In the genomic region with DNA sequence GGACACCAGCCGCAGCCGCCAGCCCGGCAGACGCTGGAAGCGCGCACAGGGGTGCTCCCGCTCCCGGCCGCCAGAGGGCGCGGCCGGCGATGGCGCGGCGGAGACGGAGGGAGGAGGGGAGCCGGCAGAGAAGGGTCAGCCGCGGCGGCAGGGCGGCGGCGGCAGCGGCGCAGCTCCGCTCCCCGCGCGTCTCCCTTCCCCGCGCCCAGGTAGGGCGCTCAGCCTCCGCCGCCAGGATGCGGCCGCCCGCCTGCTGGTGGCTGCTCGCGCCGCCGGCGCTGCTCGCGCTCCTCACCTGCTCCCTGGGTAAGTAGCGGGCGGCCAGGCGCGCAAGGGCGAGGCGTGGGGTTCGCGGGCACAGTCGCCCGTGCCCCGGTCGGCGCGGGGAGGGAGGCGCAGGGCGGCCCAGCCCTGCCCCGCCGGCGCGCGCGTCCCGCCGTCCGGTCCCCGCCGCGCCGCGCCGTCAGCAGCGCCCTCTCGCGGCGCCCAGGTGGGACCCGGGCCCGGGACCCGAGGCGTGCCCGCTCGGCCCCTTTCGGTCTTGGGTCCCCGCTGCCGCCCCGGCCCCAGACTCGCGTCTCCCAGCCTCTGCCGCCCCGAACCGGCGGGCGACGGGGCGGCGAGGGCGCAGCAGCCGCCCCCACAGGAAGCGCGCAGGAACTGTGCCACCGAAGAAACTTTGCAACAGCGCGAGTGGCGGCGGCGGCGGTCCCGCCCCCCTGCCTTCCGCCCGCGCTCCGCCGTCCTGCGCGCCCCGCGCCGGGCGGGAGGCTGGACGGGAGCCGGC, we compare ENCODE assay signal across 1 cellular context.
TF ChIP-seq lines count a peak whose summit lies in the region.

A gene (plus strand): TSS at position 127 of the 787 bp plus-strand sequence. CDS start 110 bp downstream, at position 237.

TF ChIP-seq in HepG2, 621 proteins besides CTCF, POLR2A, EP300 and RAD21 (continued from another document and continues in another):
- TF ChIP-seq, protein P1, sequence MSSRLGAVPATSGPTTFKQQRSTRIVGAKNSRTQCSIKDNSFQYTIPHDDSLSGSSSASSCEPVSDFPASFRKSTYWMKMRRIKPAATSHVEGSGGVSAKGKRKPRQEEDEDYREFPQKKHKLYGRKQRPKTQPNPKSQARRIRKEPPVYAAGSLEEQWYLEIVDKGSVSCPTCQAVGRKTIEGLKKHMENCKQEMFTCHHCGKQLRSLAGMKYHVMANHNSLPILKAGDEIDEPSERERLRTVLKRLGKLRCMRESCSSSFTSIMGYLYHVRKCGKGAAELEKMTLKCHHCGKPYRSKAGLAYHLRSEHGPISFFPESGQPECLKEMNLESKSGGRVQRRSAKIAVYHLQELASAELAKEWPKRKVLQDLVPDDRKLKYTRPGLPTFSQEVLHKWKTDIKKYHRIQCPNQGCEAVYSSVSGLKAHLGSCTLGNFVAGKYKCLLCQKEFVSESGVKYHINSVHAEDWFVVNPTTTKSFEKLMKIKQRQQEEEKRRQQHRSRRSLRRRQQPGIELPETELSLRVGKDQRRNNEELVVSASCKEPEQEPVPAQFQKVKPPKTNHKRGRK (CRISPR knock-in tag; IDR thresholded peaks at IDR 0.05) = no peak
- TF ChIP-seq, protein P2, sequence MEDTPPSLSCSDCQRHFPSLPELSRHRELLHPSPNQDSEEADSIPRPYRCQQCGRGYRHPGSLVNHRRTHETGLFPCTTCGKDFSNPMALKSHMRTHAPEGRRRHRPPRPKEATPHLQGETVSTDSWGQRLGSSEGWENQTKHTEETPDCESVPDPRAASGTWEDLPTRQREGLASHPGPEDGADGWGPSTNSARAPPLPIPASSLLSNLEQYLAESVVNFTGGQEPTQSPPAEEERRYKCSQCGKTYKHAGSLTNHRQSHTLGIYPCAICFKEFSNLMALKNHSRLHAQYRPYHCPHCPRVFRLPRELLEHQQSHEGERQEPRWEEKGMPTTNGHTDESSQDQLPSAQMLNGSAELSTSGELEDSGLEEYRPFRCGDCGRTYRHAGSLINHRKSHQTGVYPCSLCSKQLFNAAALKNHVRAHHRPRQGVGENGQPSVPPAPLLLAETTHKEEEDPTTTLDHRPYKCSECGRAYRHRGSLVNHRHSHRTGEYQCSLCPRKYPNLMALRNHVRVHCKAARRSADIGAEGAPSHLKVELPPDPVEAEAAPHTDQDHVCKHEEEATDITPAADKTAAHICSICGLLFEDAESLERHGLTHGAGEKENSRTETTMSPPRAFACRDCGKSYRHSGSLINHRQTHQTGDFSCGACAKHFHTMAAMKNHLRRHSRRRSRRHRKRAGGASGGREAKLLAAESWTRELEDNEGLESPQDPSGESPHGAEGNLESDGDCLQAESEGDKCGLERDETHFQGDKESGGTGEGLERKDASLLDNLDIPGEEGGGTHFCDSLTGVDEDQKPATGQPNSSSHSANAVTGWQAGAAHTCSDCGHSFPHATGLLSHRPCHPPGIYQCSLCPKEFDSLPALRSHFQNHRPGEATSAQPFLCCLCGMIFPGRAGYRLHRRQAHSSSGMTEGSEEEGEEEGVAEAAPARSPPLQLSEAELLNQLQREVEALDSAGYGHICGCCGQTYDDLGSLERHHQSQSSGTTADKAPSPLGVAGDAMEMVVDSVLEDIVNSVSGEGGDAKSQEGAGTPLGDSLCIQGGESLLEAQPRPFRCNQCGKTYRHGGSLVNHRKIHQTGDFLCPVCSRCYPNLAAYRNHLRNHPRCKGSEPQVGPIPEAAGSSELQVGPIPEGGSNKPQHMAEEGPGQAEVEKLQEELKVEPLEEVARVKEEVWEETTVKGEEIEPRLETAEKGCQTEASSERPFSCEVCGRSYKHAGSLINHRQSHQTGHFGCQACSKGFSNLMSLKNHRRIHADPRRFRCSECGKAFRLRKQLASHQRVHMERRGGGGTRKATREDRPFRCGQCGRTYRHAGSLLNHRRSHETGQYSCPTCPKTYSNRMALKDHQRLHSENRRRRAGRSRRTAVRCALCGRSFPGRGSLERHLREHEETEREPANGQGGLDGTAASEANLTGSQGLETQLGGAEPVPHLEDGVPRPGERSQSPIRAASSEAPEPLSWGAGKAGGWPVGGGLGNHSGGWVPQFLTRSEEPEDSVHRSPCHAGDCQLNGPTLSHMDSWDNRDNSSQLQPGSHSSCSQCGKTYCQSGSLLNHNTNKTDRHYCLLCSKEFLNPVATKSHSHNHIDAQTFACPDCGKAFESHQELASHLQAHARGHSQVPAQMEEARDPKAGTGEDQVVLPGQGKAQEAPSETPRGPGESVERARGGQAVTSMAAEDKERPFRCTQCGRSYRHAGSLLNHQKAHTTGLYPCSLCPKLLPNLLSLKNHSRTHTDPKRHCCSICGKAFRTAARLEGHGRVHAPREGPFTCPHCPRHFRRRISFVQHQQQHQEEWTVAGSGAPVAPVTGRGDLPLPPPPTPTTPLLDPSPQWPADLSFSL (CRISPR knock-in tag; IDR thresholded peaks at IDR 0.05) = no peak
- TF ChIP-seq THAP11 (CRISPR knock-in tag; IDR thresholded peaks at IDR 0.05) = peak; percentile 50; the same call in 1 of the 2 replicates
- TF ChIP-seq, protein P3, sequence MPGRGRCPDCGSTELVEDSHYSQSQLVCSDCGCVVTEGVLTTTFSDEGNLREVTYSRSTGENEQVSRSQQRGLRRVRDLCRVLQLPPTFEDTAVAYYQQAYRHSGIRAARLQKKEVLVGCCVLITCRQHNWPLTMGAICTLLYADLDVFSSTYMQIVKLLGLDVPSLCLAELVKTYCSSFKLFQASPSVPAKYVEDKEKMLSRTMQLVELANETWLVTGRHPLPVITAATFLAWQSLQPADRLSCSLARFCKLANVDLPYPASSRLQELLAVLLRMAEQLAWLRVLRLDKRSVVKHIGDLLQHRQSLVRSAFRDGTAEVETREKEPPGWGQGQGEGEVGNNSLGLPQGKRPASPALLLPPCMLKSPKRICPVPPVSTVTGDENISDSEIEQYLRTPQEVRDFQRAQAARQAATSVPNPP (CRISPR knock-in tag; IDR thresholded peaks at IDR 0.05) = no peak
- TF ChIP-seq, protein P4, sequence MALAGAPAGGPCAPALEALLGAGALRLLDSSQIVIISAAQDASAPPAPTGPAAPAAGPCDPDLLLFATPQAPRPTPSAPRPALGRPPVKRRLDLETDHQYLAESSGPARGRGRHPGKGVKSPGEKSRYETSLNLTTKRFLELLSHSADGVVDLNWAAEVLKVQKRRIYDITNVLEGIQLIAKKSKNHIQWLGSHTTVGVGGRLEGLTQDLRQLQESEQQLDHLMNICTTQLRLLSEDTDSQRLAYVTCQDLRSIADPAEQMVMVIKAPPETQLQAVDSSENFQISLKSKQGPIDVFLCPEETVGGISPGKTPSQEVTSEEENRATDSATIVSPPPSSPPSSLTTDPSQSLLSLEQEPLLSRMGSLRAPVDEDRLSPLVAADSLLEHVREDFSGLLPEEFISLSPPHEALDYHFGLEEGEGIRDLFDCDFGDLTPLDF (CRISPR knock-in tag; IDR thresholded peaks at IDR 0.05) = 0 out of 2 replicates have a peak, but pooled peaks have one; percentile 22
- no peak for TF ChIP-seq ARNTL (CRISPR knock-in tag; IDR thresholded peaks at IDR 0.05)
- TF ChIP-seq ZNF790 (CRISPR knock-in tag; IDR thresholded peaks at IDR 0.05; ENCODE audit: borderline replicate concordance) = no peak
- TF ChIP-seq MTF1 (CRISPR knock-in tag; IDR thresholded peaks at IDR 0.05) = no peak
- no peak for TF ChIP-seq ZNF737 (CRISPR knock-in tag; IDR thresholded peaks at IDR 0.05; ENCODE audit: borderline replicate concordance)
- TF ChIP-seq GABPB1 (CRISPR knock-in tag; IDR thresholded peaks at IDR 0.05) = peak; percentile 39
- TF ChIP-seq HDAC2 (CRISPR knock-in tag; IDR thresholded peaks at IDR 0.05) = no peak
- no peak for TF ChIP-seq ZNF160 (CRISPR knock-in tag; IDR thresholded peaks at IDR 0.05)
- no peak for TF ChIP-seq CREM (IDR thresholded peaks at IDR 0.05)
- TF ChIP-seq CREM (CRISPR knock-in tag; IDR thresholded peaks at IDR 0.05) = no peak
- TF ChIP-seq MTA1 (CRISPR knock-in tag; IDR thresholded peaks at IDR 0.05; ENCODE audit: borderline replicate concordance) = no peak
- no peak for TF ChIP-seq DR1 (CRISPR knock-in tag; IDR thresholded peaks at IDR 0.05)
- TF ChIP-seq KDM4B (CRISPR knock-in tag; IDR thresholded peaks at IDR 0.05) = no peak
- TF ChIP-seq, protein P5, sequence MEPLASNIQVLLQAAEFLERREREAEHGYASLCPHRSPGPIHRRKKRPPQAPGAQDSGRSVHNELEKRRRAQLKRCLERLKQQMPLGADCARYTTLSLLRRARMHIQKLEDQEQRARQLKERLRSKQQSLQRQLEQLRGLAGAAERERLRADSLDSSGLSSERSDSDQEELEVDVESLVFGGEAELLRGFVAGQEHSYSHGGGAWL (CRISPR knock-in tag; IDR thresholded peaks at IDR 0.05) = peak; percentile 60; the same call in 1 of the 2 replicates
- TF ChIP-seq ARHGAP35 (CRISPR knock-in tag; IDR thresholded peaks at IDR 0.05; ENCODE audit: borderline replicate concordance) = no peak
- no peak for TF ChIP-seq ZFP37 (CRISPR knock-in tag; IDR thresholded peaks at IDR 0.05; ENCODE audit: borderline replicate concordance)
- no peak for TF ChIP-seq CBX5 (CRISPR knock-in tag; IDR thresholded peaks at IDR 0.05; ENCODE audit: borderline replicate concordance)
- TF ChIP-seq NR2C2 (CRISPR knock-in tag; IDR thresholded peaks at IDR 0.05; ENCODE audit: borderline replicate concordance) = 0 out of 2 replicates have a peak, but pooled peaks have one; percentile 39
- no peak for TF ChIP-seq REXO4 (CRISPR knock-in tag; IDR thresholded peaks at IDR 0.05; ENCODE audit: borderline replicate concordance)
- no peak for TF ChIP-seq ZNF746 (CRISPR knock-in tag; IDR thresholded peaks at IDR 0.05)
- TF ChIP-seq NCOR1 (IDR thresholded peaks at IDR 0.05; ENCODE audit: borderline replicate concordance, low read length) = no peak
- no peak for TF ChIP-seq ZNF317 (CRISPR knock-in tag; IDR thresholded peaks at IDR 0.05)
- TF ChIP-seq, protein P6, sequence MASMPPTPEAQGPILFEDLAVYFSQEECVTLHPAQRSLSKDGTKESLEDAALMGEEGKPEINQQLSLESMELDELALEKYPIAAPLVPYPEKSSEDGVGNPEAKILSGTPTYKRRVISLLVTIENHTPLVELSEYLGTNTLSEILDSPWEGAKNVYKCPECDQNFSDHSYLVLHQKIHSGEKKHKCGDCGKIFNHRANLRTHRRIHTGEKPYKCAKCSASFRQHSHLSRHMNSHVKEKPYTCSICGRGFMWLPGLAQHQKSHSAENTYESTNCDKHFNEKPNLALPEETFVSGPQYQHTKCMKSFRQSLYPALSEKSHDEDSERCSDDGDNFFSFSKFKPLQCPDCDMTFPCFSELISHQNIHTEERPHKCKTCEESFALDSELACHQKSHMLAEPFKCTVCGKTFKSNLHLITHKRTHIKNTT (CRISPR knock-in tag; IDR thresholded peaks at IDR 0.05) = no peak
- TF ChIP-seq, protein P7, sequence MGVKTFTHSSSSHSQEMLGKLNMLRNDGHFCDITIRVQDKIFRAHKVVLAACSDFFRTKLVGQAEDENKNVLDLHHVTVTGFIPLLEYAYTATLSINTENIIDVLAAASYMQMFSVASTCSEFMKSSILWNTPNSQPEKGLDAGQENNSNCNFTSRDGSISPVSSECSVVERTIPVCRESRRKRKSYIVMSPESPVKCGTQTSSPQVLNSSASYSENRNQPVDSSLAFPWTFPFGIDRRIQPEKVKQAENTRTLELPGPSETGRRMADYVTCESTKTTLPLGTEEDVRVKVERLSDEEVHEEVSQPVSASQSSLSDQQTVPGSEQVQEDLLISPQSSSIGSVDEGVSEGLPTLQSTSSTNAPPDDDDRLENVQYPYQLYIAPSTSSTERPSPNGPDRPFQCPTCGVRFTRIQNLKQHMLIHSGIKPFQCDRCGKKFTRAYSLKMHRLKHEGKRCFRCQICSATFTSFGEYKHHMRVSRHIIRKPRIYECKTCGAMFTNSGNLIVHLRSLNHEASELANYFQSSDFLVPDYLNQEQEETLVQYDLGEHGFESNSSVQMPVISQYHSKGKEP (CRISPR knock-in tag; IDR thresholded peaks at IDR 0.05) = no peak
- no peak for TF ChIP-seq ZNF383 (CRISPR knock-in tag; IDR thresholded peaks at IDR 0.05; ENCODE audit: borderline replicate concordance)
- TF ChIP-seq ZNF343 (CRISPR knock-in tag; IDR thresholded peaks at IDR 0.05) = no peak
- no peak for TF ChIP-seq PHF5A (CRISPR knock-in tag; IDR thresholded peaks at IDR 0.05; ENCODE audit: low read depth, unreplicated experiment)
- TF ChIP-seq CEBPG (CRISPR knock-in tag; IDR thresholded peaks at IDR 0.05) = no peak
- TF ChIP-seq NFKBIZ (CRISPR knock-in tag; IDR thresholded peaks at IDR 0.05) = no peak
- TF ChIP-seq ZNF326 (CRISPR knock-in tag; IDR thresholded peaks at IDR 0.05; ENCODE audit: borderline replicate concordance) = no peak
- TF ChIP-seq ZNF549 (CRISPR knock-in tag; IDR thresholded peaks at IDR 0.05) = no peak
- no peak for TF ChIP-seq ZZZ3 (CRISPR knock-in tag; IDR thresholded peaks at IDR 0.05; ENCODE audit: borderline replicate concordance)
- TF ChIP-seq, protein P8, sequence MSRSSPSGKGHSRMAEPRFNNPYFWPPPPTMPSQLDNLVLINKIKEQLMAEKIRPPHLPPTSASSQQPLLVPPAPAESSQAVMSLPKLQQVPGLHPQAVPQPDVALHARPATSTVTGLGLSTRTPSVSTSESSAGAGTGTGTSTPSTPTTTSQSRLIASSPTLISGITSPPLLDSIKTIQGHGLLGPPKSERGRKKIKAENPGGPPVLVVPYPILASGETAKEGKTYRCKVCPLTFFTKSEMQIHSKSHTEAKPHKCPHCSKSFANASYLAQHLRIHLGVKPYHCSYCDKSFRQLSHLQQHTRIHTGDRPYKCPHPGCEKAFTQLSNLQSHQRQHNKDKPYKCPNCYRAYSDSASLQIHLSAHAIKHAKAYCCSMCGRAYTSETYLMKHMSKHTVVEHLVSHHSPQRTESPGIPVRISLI (CRISPR knock-in tag; IDR thresholded peaks at IDR 0.05; ENCODE audit: borderline replicate concordance) = no peak
- TF ChIP-seq, protein P9, sequence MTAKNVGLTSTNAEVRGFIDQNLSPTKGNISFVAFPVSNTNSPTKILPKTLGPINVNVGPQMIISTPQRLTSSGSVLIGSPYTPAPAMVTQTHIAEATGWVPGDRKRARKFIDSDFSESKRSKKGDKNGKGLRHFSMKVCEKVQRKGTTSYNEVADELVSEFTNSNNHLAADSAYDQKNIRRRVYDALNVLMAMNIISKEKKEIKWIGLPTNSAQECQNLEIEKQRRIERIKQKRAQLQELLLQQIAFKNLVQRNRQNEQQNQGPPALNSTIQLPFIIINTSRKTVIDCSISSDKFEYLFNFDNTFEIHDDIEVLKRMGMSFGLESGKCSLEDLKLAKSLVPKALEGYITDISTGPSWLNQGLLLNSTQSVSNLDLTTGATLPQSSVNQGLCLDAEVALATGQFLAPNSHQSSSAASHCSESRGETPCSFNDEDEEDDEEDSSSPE (CRISPR knock-in tag; IDR thresholded peaks at IDR 0.05) = peak; percentile 45; the same call in 1 of the 2 replicates
- 0 out of 2 replicates have a peak, but pooled peaks have one; percentile 34 for TF ChIP-seq ZNF792 (CRISPR knock-in tag; IDR thresholded peaks at IDR 0.05)
- no peak for TF ChIP-seq RFX1 (IDR thresholded peaks at IDR 0.05)
- TF ChIP-seq YEATS2 (CRISPR knock-in tag; IDR thresholded peaks at IDR 0.05; ENCODE audit: borderline replicate concordance) = no peak
- no peak for TF ChIP-seq GATA4 (IDR thresholded peaks at IDR 0.05; ENCODE audit: borderline replicate concordance, low read depth)
- TF ChIP-seq HMG20B (CRISPR knock-in tag; conservative IDR thresholded peaks at IDR 0.05) = 0 out of 2 replicates have a peak, but pooled peaks have one; percentile 18
- no peak for TF ChIP-seq ZNF7 (CRISPR knock-in tag; IDR thresholded peaks at IDR 0.05)
- no peak for TF ChIP-seq ZNF501 (CRISPR knock-in tag; IDR thresholded peaks at IDR 0.05)
- no peak for TF ChIP-seq ZNF230 (CRISPR knock-in tag; IDR thresholded peaks at IDR 0.05)
- TF ChIP-seq ZNF335 (CRISPR knock-in tag; IDR thresholded peaks at IDR 0.05) = no peak
- TF ChIP-seq, protein P10, sequence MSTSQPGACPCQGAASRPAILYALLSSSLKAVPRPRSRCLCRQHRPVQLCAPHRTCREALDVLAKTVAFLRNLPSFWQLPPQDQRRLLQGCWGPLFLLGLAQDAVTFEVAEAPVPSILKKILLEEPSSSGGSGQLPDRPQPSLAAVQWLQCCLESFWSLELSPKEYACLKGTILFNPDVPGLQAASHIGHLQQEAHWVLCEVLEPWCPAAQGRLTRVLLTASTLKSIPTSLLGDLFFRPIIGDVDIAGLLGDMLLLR (CRISPR knock-in tag; IDR thresholded peaks at IDR 0.05) = no peak
- no peak for TF ChIP-seq ZNF441 (CRISPR knock-in tag; IDR thresholded peaks at IDR 0.05; ENCODE audit: borderline replicate concordance)
- TF ChIP-seq ZKSCAN5 (CRISPR knock-in tag; IDR thresholded peaks at IDR 0.05) = no peak
